ENCODE assay signal across 1 cellular context in genomic region chr19:35612559-35613321, GRCh38.
TF ChIP-seq lines count a peak whose summit lies in the region.

Gene HAUS5 (plus strand): TSS chr19:35612735. CDS start chr19:35612795, 60 bp downstream.

TF ChIP-seq in GM23338, 12 proteins besides CTCF, POLR2A, EP300 and RAD21 (continued from another document):
- TF ChIP-seq ZNF462 (CRISPR knock-in tag; IDR thresholded peaks at IDR 0.05) (no peak), EZH2phosphoT487 (IDR thresholded peaks at IDR 0.05; ENCODE audit: unreplicated experiment) (no peak), REST (IDR thresholded peaks at IDR 0.05; ENCODE audit: unreplicated experiment) (no peak)
